Comparison of ENCODE assay signal across 9 cellular contexts in genomic region chr10:31758495-31758894, GRCh38.
DNase-seq lines count a peak whose midpoint lies in the region; FAIRE-seq and TF ChIP-seq lines count a peak whose summit lies in the region.
"Had no signal": no experiment of that assay in that cellular context is flagged by ENCODE, and none has a peak within 500 bp of the region (broad histone marks: within the 10 kb centered on the region; RNA-seq: fewer than 3 reads in every experiment).

No MANE protein-coding gene starts in this region.

- no peak for TF ChIP-seq CTCF in endothelial cell of umbilical vein (IDR thresholded peaks at IDR 0.05; ENCODE audit: extremely low read depth in 1 of 2, insufficient read depth in 1 of 2, low read depth in 1 of 2, low read length in 2 of 2)
- TF ChIP-seq CTCF in neural crest cell (conservative IDR thresholded peaks at IDR 0.05), result no peak

- H3K4me2 ChIP-seq in endothelial cell of umbilical vein (ENCODE audit: insufficient read depth, low read length), result no peak overlapping the region

- H3K36me3 Mint-ChIP-seq in neural crest cell (ENCODE audit: low read depth), result no peaks in the 10 kb centered on the region

- H3K27me3 ChIP-seq in endothelial cell of umbilical vein (ENCODE audit: control insufficient read depth in 2 of 2, insufficient read depth in 2 of 2, low read length in 2 of 2), result no peaks in the 10 kb centered on the region

- intact Hi-C loops in endothelial cell of umbilical vein (cut with micrococcal nuclease), result no loop called here

- CTCF ChIA-PET in endothelial cell of umbilical vein (lab: Charles Lee), result no interaction called here

- no peak overlapping the region for H3K9ac ChIP-seq in endothelial cell of umbilical vein (replicated peaks; ENCODE audit: extremely low read depth, insufficient read depth, low read length)

- TF ChIP-seq POLR2A in endothelial cell of umbilical vein (IDR thresholded peaks at IDR 0.05; ENCODE audit: low read depth, low read length) (no peak), GM12891 (IDR thresholded peaks at IDR 0.05; ENCODE audit: low read depth, low read length) (no peak)

- FAIRE-seq in HTR-8/SVneo (lab: Jason Lieb, UNC) (peak; percentile 57), endothelial cell of umbilical vein (lab: Jason Lieb, UNC) (no peak), GM12891 (lab: Jason Lieb, UNC) (no peak)

- H2AFZ ChIP-seq in endothelial cell of umbilical vein (ENCODE audit: low read depth, low read length), result no peak overlapping the region

- POLR2A ChIA-PET in endothelial cell of umbilical vein (lab: Charles Lee), result interaction anchor here (0.5 kb wide), 1 partner anchor 366 kb away, joined by 3 read pairs; no protein-coding TSS in a partner anchor

- H3K36me3 ChIP-seq in endothelial cell of umbilical vein (ENCODE audit: control insufficient read depth in 2 of 2, extremely low read depth in 1 of 2, insufficient read depth in 2 of 2, low read length in 2 of 2), result no peaks in the 10 kb centered on the region

- TSS peak; percentile 49 for BruUV-seq in endothelial cell of umbilical vein (replicated peaks; lab: Mats Ljungman, UMichigan)

- no peaks in the 10 kb centered on the region for H3K9me3 ChIP-seq in endothelial cell of umbilical vein (replicated peaks; ENCODE audit: control insufficient read depth, insufficient read depth, low read length)

- no peaks in the 10 kb centered on the region for H3K9me3 Mint-ChIP-seq in neural crest cell

- peaks cover 65% of the 10 kb centered on the region for H3K4me1 Mint-ChIP-seq in neural crest cell

- H3K4me1 ChIP-seq in endothelial cell of umbilical vein (ENCODE audit: control insufficient read depth, extremely low read depth, insufficient read depth, low read length), result peaks cover 11% of the 10 kb centered on the region

- no peaks in the 10 kb centered on the region for H3K79me2 ChIP-seq in endothelial cell of umbilical vein (ENCODE audit: control insufficient read depth, insufficient read depth, low read length)

- H3K27ac Mint-ChIP-seq in neural crest cell (ENCODE audit: unreplicated experiment), result no peak overlapping the region

- H3K4me3 ChIP-seq in endothelial cell of umbilical vein (replicated peaks in 1 of 3; ENCODE audit: insufficient read depth in 1 of 3, low read depth in 1 of 3, low read length in 3 of 3), result no peak overlapping the region

- H4K20me1 ChIP-seq in endothelial cell of umbilical vein (replicated peaks; ENCODE audit: control insufficient read depth, extremely low read depth, insufficient read depth, low read length), result no peaks in the 10 kb centered on the region

- no peaks in the 10 kb centered on the region for H3K27me3 Mint-ChIP-seq in neural crest cell (ENCODE audit: low read depth)

- dilution Hi-C loops in endothelial cell of umbilical vein (cut with MboI; ENCODE audit: extremely low pct_ligation_motif_present, low sequenced_read_pairs), result no loop called here

- in situ Hi-C loops in ACHN (cut with HindIII; ENCODE audit: low pct_ligation_motif_present, low pct_unique_long_range_greater_than_20kb, low sequenced_read_pairs), result no loop called here

- H3K4me3 Mint-ChIP-seq in neural crest cell, result peak overlapping the region; percentile 87

- no peak overlapping the region for H3K27ac ChIP-seq in endothelial cell of umbilical vein (ENCODE audit: insufficient read depth, low read depth, low read length)

- H3K9me1 ChIP-seq in endothelial cell of umbilical vein (replicated peaks; ENCODE audit: control insufficient read depth, extremely low read depth, insufficient read depth, low read length), result no peaks in the 10 kb centered on the region

- peak; percentile 49 for DNase-seq in AG20443 (ENCODE audit: low spot score)
- no peak for DNase-seq in HTR-8/SVneo (ENCODE audit: insufficient read length, low spot score)
- no peak for DNase-seq in endothelial cell of umbilical vein (ENCODE audit: low read depth, low spot score)
- DNase-seq in neural crest cell (ENCODE audit: low read depth, low spot score), result no peak
- no peak for DNase-seq in ACHN
- DNase-seq in ureter (ENCODE audit: low spot score), result no peak
- DNase-seq in NCI-H2107 (lab: John Stamatoyannopoulos, UW), result no peak
- no peak for DNase-seq in GM12891 (ENCODE audit: insufficient read length, low spot score)
- DNase-seq: cerebellar nuclear complex had no signal

TF ChIP-seq in endothelial cell of umbilical vein, 7 proteins besides CTCF, POLR2A, EP300 and RAD21:
- TF ChIP-seq FOS (IDR thresholded peaks at IDR 0.05; ENCODE audit: borderline replicate concordance, insufficient read depth, low read length) (no peak), JUN (IDR thresholded peaks at IDR 0.05; ENCODE audit: borderline replicate concordance, insufficient read depth, insufficient read length, low read depth) (no peak), POLR2AphosphoS5 (IDR thresholded peaks at IDR 0.05; ENCODE audit: insufficient read depth, low read depth, low read length) (no peak), MYC (IDR thresholded peaks at IDR 0.05; ENCODE audit: low read depth, low read length) (no peak), MAX (IDR thresholded peaks at IDR 0.05; ENCODE audit: insufficient read depth, insufficient read length) (no peak), GATA2 (IDR thresholded peaks at IDR 0.05; ENCODE audit: insufficient read depth, insufficient read length, low read depth, low read length) (no peak), EZH2 (IDR thresholded peaks at IDR 0.05; ENCODE audit: borderline replicate concordance, low read depth, low read length, severe bottlenecking) (no peak)
TF ChIP-seq in endothelial cell of umbilical vein: peak in this region for 0.

TF ChIP-seq in GM12891, 5 proteins besides CTCF, POLR2A, EP300 and RAD21:
- TF ChIP-seq POLR2AphosphoS5 (IDR thresholded peaks at IDR 0.05; ENCODE audit: low read depth, low read length) (no peak), PAX5 (IDR thresholded peaks at IDR 0.05; ENCODE audit: insufficient read depth, low read length, severe bottlenecking) (no peak), POU2F2 (IDR thresholded peaks at IDR 0.05; ENCODE audit: low read depth, low read length) (no peak), TAF1 (IDR thresholded peaks at IDR 0.05; ENCODE audit: low read depth, low read length) (no peak), SPI1 (IDR thresholded peaks at IDR 0.05; ENCODE audit: low read depth, low read length) (no peak)
